8 cellular contexts compared by ENCODE assay signal in the genomic region with DNA sequence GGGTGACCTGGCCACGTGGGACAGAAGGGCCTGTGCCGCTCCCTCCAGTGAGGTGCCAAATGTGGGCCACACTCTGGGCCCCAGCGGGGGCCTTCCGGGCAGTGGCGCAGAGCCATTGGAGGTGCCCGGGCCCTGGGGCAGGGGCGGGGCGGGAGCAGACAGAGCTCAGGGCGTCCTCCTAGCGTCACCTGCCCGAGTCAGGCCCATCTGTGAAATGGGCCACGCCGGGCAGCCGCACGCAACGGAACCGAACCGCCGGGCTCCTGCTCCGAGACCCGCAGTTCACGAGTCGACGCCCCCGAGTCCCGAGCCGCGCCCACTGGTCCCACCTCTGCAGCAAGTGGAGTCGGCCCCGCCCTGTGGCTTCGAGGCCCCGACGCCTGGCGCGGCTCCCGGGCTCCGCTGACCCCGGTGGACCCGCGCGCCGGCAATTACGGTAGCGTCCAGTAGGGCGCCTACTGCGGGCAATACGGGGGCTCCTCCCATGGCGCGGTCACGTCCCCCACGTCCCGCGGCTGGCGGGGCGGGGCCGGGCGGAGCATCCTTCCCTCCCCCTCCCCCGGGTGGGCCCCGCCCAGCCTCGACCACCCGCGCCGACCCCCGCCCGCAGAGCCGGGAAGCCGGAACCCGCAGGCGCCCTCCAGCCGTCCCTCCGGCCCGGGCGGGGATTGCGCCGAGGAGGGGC. TPM values are rescaled to one million over a fixed set of nuclear protein-coding genes. Genes with fewer than 3 reads are reported as not detected.
A peak's percentile ranks its signal among the peaks of the same experiment; 100 is the strongest.
DNase-seq lines count a peak whose midpoint lies in the region; ATAC-seq, FAIRE-seq and TF ChIP-seq lines count a peak whose summit lies in the region.

No MANE protein-coding gene starts in this region.

- DNase-seq in GM12892 (ENCODE audit: insufficient read length) (peak; percentile 81), SK-MEL-5 (ENCODE audit: low read depth, low spot score) (peak; percentile 85), astrocyte (ENCODE audit: low read depth) (peak; percentile 60), hepatic stellate cell (ENCODE audit: low spot score) (peak; percentile 93), NCI-H2081 treated with DMSO at 0.1 percent for 48 hours (lab: John Stamatoyannopoulos, UW) (no peak), middle frontal gyrus (ENCODE audit: extremely low spot score, low spot score) (no peak)

- H3K4me1 ChIP-seq in astrocyte (ENCODE audit: insufficient read depth, low read length) (peaks cover 38% of the 10 kb centered on the region), rectal smooth muscle tissue (ENCODE audit: control insufficient read depth, insufficient read depth, low read length) (peaks cover 8% of the 10 kb centered on the region)

- H2AFZ ChIP-seq in astrocyte (ENCODE audit: low read depth, low read length): no peak overlapping the region

- H3K9ac ChIP-seq in astrocyte (ENCODE audit: low read length) (peak overlapping the region; percentile 65), rectal smooth muscle tissue (ENCODE audit: low read length) (peak overlapping the region; percentile 21)

- in situ Hi-C loops in SK-MEL-5 (cut with HindIII; ENCODE audit: low pct_unique_long_range_greater_than_20kb, low sequenced_read_pairs): no loop called here

- no peaks in the 10 kb centered on the region for H3K36me3 ChIP-seq in astrocyte (ENCODE audit: insufficient read depth, low read length)
- no peaks in the 10 kb centered on the region for H3K36me3 ChIP-seq in rectal smooth muscle tissue (ENCODE audit: control insufficient read depth, insufficient read depth, low read length)

- no peaks in the 10 kb centered on the region for H3K36me3 Mint-ChIP-seq in astrocyte (ENCODE audit: low read depth, unreplicated experiment)

- peak overlapping the region; percentile 68 for H3K4me3 ChIP-seq in astrocyte (ENCODE audit: insufficient read depth, low read depth, low read length)
- H3K4me3 ChIP-seq in rectal smooth muscle tissue (ENCODE audit: low read length): peak overlapping the region; percentile 67

- peak; percentile 4 for TF ChIP-seq CTCF in astrocyte (IDR thresholded peaks at IDR 0.05; ENCODE audit: insufficient read depth, low read depth, low read length)

- no peaks in the 10 kb centered on the region for H3K27me3 ChIP-seq in astrocyte (ENCODE audit: insufficient read depth, low read length)
- H3K27me3 ChIP-seq in rectal smooth muscle tissue (ENCODE audit: control insufficient read depth, insufficient read depth, low read length): no peaks in the 10 kb centered on the region

- H3K79me2 ChIP-seq in astrocyte (ENCODE audit: insufficient read depth, low read length): peaks cover 62% of the 10 kb centered on the region

- no peaks in the 10 kb centered on the region for H3K27me3 Mint-ChIP-seq in astrocyte (ENCODE audit: low read depth, unreplicated experiment)

- H4K20me1 ChIP-seq in astrocyte (ENCODE audit: insufficient read depth, low read length): peaks cover 47% of the 10 kb centered on the region

- ATAC-seq in HG02970 (IDR thresholded peaks at IDR 0.05; ENCODE audit: low FRiP score, unreplicated experiment): peak; percentile 38

- H3K4me2 ChIP-seq in astrocyte (ENCODE audit: low read length): peak overlapping the region; percentile 88

- no peak overlapping the region for H3K27ac Mint-ChIP-seq in astrocyte (ENCODE audit: unreplicated experiment)

- H3K27ac ChIP-seq in astrocyte (ENCODE audit: low read depth, low read length) (no peak overlapping the region), rectal smooth muscle tissue (ENCODE audit: low read depth, low read length) (peak overlapping the region; percentile 79)

- no peaks in the 10 kb centered on the region for H3K9me3 ChIP-seq in astrocyte (ENCODE audit: insufficient read depth, low read depth, low read length)

- FAIRE-seq in GM12892 (lab: Jason Lieb, UNC): peak; percentile 94
- FAIRE-seq in astrocyte (lab: Jason Lieb, UNC): no peak

- peaks cover 4% of the 10 kb centered on the region for H3K4me1 Mint-ChIP-seq in astrocyte (ENCODE audit: low read depth, unreplicated experiment)

- peak overlapping the region; percentile 93 for H3K4me3 Mint-ChIP-seq in astrocyte (ENCODE audit: unreplicated experiment)

- no peak for TF ChIP-seq POLR2A in GM12892 (IDR thresholded peaks at IDR 0.05; ENCODE audit: low read depth, low read length)

- H3K9me3 Mint-ChIP-seq in astrocyte (ENCODE audit: unreplicated experiment): no peaks in the 10 kb centered on the region

RNA-seq across cellular contexts. Expression of a gene that starts 1.9 kb away (rescaled TPM):
- polyA plus RNA-seq in GM12892 (2012; ENCODE audit: missing spikeins): 56.1 TPM
- total RNA-seq in SK-MEL-5 (2014; rRNA removed; shearing (Covaris generic)): 9.6 and 12.8 TPM in 2 replicates
- 3.9 and 4.7 TPM in 2 replicates for polyA plus RNA-seq in SK-MEL-5 (2015; cell fraction: cytosol; rRNA removed)
- polyA plus RNA-seq in SK-MEL-5 (2015; cell fraction: nucleus; rRNA removed): 8.9 and 9.2 TPM in 2 replicates
- total RNA-seq in astrocyte: 292 and 385 TPM in 2 replicates

RNA-seq across cellular contexts. Expression of a gene that starts 18.1 kb away (rescaled TPM):
- polyA plus RNA-seq in GM12892 (2012; ENCODE audit: missing spikeins): 47.8 TPM
- total RNA-seq in SK-MEL-5 (2014; rRNA removed; shearing (Covaris generic)): 15.7 and 17.8 TPM in 2 replicates
- 21.0 and 25.4 TPM in 2 replicates for polyA plus RNA-seq in SK-MEL-5 (2015; cell fraction: cytosol; rRNA removed)
- polyA plus RNA-seq in SK-MEL-5 (2015; cell fraction: nucleus; rRNA removed): 477 and 495 TPM in 2 replicates
- total RNA-seq in astrocyte: 19.9 and 20.4 TPM in 2 replicates

RNA-seq across cellular contexts. Expression of a gene that starts 42.7 kb away (rescaled TPM):
- polyA plus RNA-seq in GM12892 (2012; ENCODE audit: missing spikeins): 52.3 TPM
- 18.0 and 23.6 TPM in 2 replicates for total RNA-seq in SK-MEL-5 (2014; rRNA removed; shearing (Covaris generic))
- 106 and 112 TPM in 2 replicates for polyA plus RNA-seq in SK-MEL-5 (2015; cell fraction: cytosol; rRNA removed)
- polyA plus RNA-seq in SK-MEL-5 (2015; cell fraction: nucleus; rRNA removed): 294 and 374 TPM in 2 replicates
- 146 and 153 TPM in 2 replicates for total RNA-seq in astrocyte

Comparison
In these comparisons a context has a peak if more than half of its experiments do, and no peak if none do; other contexts are left out.
1. DNase-seq: peak in GM12892 (single experiment), SK-MEL-5 (single experiment), astrocyte (single experiment) and hepatic stellate cell (single experiment); none in NCI-H2081 treated with DMSO at 0.1 percent for 48 hours (single experiment) and middle frontal gyrus (single experiment).
2. RNA of a gene that starts 1.9 kb away (total RNA-seq): 292 to 385 TPM in astrocyte; 9.6 to 12.8 TPM in SK-MEL-5; every median in the first group is over 10 times any median in the second.